ENCODE assay signal across 8 cellular contexts in the genomic region with DNA sequence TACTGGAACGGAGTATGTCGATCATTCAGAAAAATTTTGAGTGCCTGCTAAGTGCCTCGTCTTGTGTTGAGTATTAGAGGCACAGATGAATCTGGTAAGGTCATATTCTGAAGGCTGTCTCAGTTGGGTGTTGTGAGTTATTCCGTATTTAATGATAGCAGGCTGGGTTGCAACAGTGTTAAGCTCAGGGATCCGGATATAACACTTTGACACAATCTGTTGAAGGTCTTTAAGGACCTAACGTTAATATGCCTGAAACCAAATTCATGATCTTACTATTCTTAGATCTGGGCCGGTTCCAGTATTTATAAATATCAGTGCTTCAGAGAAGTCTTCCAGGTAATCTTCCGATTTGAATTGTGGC. TPM values are rescaled to one million over a fixed set of nuclear protein-coding genes. Genes with fewer than 3 reads are reported as not detected.
DNase-seq lines count a peak whose midpoint lies in the region; ATAC-seq, FAIRE-seq and TF ChIP-seq lines count a peak whose summit lies in the region.

No MANE protein-coding gene starts in this region.

- no peak overlapping the region for H3K14ac ChIP-seq in mesenchymal stem cell (ENCODE audit: low read length in 2 of 2)

- H2BK15ac ChIP-seq in mesenchymal stem cell (ENCODE audit: low read depth, poor library complexity, severe bottlenecking), result no peak overlapping the region

- peak overlapping the region; percentile 90 for H4K8ac ChIP-seq in mesenchymal stem cell (ENCODE audit: low read length)

- no peak for DNase-seq in heart left ventricle
- no peak for DNase-seq in left cardiac atrium
- DNase-seq in MCF 10A (ENCODE audit: unreplicated experiment), result no peak
- DNase-seq in mesenchymal stem cell, result no peak
- no peak for DNase-seq in uterus
- DNase-seq in NCI-H69 (lab: John Stamatoyannopoulos, UW), result no peak
- DNase-seq in D721Med (ENCODE audit: insufficient read length, low spot score), result no peak

- BruUV-seq in MCF 10A (replicated peaks; lab: Mats Ljungman, UMichigan), result no TSS peak

- TF ChIP-seq CTCF in heart left ventricle (IDR thresholded peaks at IDR 0.05), result peak in 1 of 12 donors; percentile 1
- no peak for TF ChIP-seq CTCF in MCF 10A (IDR thresholded peaks at IDR 0.05; ENCODE audit: unreplicated experiment)
- no peak for TF ChIP-seq CTCF in uterus (IDR thresholded peaks at IDR 0.05)
- no peak for TF ChIP-seq CTCF in D721Med (IDR thresholded peaks at IDR 0.05; ENCODE audit: insufficient read depth, missing control alignments)

- H3K79me1 ChIP-seq in mesenchymal stem cell (replicated peaks; ENCODE audit: low read length, poor library complexity, severe bottlenecking), result peaks cover 22% of the 10 kb centered on the region

- peak overlapping the region in 1 of 2 experiments; percentile 34 for H3K4ac ChIP-seq in mesenchymal stem cell (ENCODE audit: low read depth in 1 of 2, low read length in 2 of 2)

- H3K9ac ChIP-seq in mesenchymal stem cell (ENCODE audit: low read length), result peak overlapping the region; percentile 96

- H3K4me1 ChIP-seq in heart left ventricle, result peaks cover 0 to 31% (median 18%) of the 10 kb centered on the region in 12 donors
- H3K4me1 ChIP-seq in mesenchymal stem cell (ENCODE audit: control insufficient read depth, insufficient read depth, low read depth, low read length), result peaks cover 2% of the 10 kb centered on the region
- H3K4me1 ChIP-seq in uterus, result peaks cover 0 to 6% of the 10 kb centered on the region in 2 donors

- peak overlapping the region; percentile 67 for H2BK5ac ChIP-seq in mesenchymal stem cell (ENCODE audit: low read depth, low read length, poor library complexity, severe bottlenecking)

- POLR2A ChIA-PET in MCF 10A (lab: Yijun Ruan, JAX), result interaction anchor here (0.7 to 5.2 kb wide), 27 partner anchors 9 to 350 kb away, joined by 3 to 46 read pairs (median 6); a partner anchor contains a TSS

- peak overlapping the region; percentile 77 to 79 for H3K18ac ChIP-seq in mesenchymal stem cell (ENCODE audit: low read depth in 1 of 2, low read length in 2 of 2)

- no peak overlapping the region for H2BK12ac ChIP-seq in mesenchymal stem cell (ENCODE audit: low read length in 2 of 2)

- H3K4me2 ChIP-seq in mesenchymal stem cell (ENCODE audit: low read length, poor library complexity, severe bottlenecking), result peak overlapping the region; percentile 66

- FAIRE-seq in D721Med (lab: Jason Lieb, UNC), result no peak

- peak overlapping the region; percentile 100 for H3K4me3 Mint-ChIP-seq in MCF 10A (ENCODE audit: unreplicated experiment)

- WGBS in heart left ventricle, 4 donors, result 3 to 4% (median 3%) methylated on average over 8 of the region's 8 CpGs
- WGBS in mesenchymal stem cell, result 0% methylated on average over 5 of the region's 8 CpGs

- no peak overlapping the region for H2AK5ac ChIP-seq in mesenchymal stem cell (ENCODE audit: low read length, severe bottlenecking)

- peaks cover 7% of the 10 kb centered on the region for H3K4me1 Mint-ChIP-seq in MCF 10A (ENCODE audit: insufficient read depth, unreplicated experiment)

- peak overlapping the region; percentile 97 for H3K27ac Mint-ChIP-seq in MCF 10A (ENCODE audit: low read depth, unreplicated experiment)

- no peaks in the 10 kb centered on the region for H3K9me3 Mint-ChIP-seq in MCF 10A (ENCODE audit: unreplicated experiment)

- H3K23ac ChIP-seq in mesenchymal stem cell (ENCODE audit: low read length in 2 of 2), result peak overlapping the region in 1 of 2 experiments; percentile 79

- no peak overlapping the region for H4K91ac ChIP-seq in mesenchymal stem cell (ENCODE audit: low read length)

- H3K27me3 Mint-ChIP-seq in MCF 10A (ENCODE audit: insufficient read depth, unreplicated experiment), result no peaks in the 10 kb centered on the region

- TF ChIP-seq POLR2A in heart left ventricle (IDR thresholded peaks at IDR 0.05) (no peak), uterus (IDR thresholded peaks at IDR 0.05) (no peak)

- peaks cover 57% of the 10 kb centered on the region for H3K36me3 Mint-ChIP-seq in MCF 10A (ENCODE audit: insufficient read depth, unreplicated experiment)

- H3K9me3 ChIP-seq in heart left ventricle (no peaks in the 10 kb centered on the region), mesenchymal stem cell (ENCODE audit: control insufficient read depth, low read length) (no peaks in the 10 kb centered on the region), uterus (no peaks in the 10 kb centered on the region)

- peak overlapping the region; percentile 64 to 96 (median 88) for H3K4me3 ChIP-seq in heart left ventricle
- H3K4me3 ChIP-seq in mesenchymal stem cell (ENCODE audit: insufficient read depth in 1 of 2, low read depth in 1 of 2, low read length in 2 of 2), result peak overlapping the region; percentile 77 to 92
- H3K4me3 ChIP-seq in uterus, result peak overlapping the region; percentile 87 to 91

- no peaks in the 10 kb centered on the region for H3K27me3 ChIP-seq in heart left ventricle
- no peaks in the 10 kb centered on the region for H3K27me3 ChIP-seq in mesenchymal stem cell (ENCODE audit: control insufficient read depth in 1 of 2, insufficient read depth in 1 of 2, low read length in 2 of 2)
- no peaks in the 10 kb centered on the region for H3K27me3 ChIP-seq in uterus

- H3K27ac ChIP-seq in heart left ventricle, result peak overlapping the region; percentile 65 to 94 (median 85)
- peak overlapping the region; percentile 85 for H3K27ac ChIP-seq in mesenchymal stem cell (ENCODE audit: low read length, poor library complexity, severe bottlenecking)
- H3K27ac ChIP-seq in uterus, result peak overlapping the region; percentile 90 to 91

- CTCF ChIA-PET in MCF 10A (lab: Yijun Ruan, JAX), result interaction anchor here (0.6 to 1.5 kb wide), 9 partner anchors 9 to 347 kb away, joined by 3 to 4 read pairs (median 3); no protein-coding TSS in a partner anchor

- H2BK120ac ChIP-seq in mesenchymal stem cell (ENCODE audit: low read depth, low read length), result no peak overlapping the region

- peak overlapping the region; percentile 66 for H2AFZ ChIP-seq in mesenchymal stem cell (ENCODE audit: low read depth, low read length)

- intact Hi-C loops in heart left ventricle (cut with DNase I) (loop anchor here in 5 of 10 donors (2.0 to 10.0 kb wide), 4 partner anchors 38 to 280 kb away; a partner anchor contains a TSS), left cardiac atrium (cut with DNase I) (no loop called here), MCF 10A (cut with micrococcal nuclease) (loop anchor here (1.0 to 5.0 kb wide), 5 partner anchors 38 to 281 kb away; a partner anchor contains a TSS), uterus (cut with DNase I; ENCODE audit: low total_unique reads) (no loop called here)

- ATAC-seq in heart left ventricle (peak in 2 of 4 donors; percentile 2), left cardiac atrium (no peak), GM21529 (IDR thresholded peaks at IDR 0.05; ENCODE audit: unreplicated experiment) (no peak)

- peaks cover 0 to 43% (median 31%) of the 10 kb centered on the region in 9 donors for H3K36me3 ChIP-seq in heart left ventricle
- peaks cover 11 to 35% of the 10 kb centered on the region in 2 experiments for H3K36me3 ChIP-seq in mesenchymal stem cell (ENCODE audit: control insufficient read depth in 1 of 2, insufficient read depth in 2 of 2, low read depth in 1 of 2, low read length in 2 of 2)
- no peaks in the 10 kb centered on the region for H3K36me3 ChIP-seq in uterus

RNA-seq across cellular contexts. Expression of a gene that starts 0.6 kb away (rescaled TPM):
- total RNA-seq in heart left ventricle (10 to 100 TPM in 8 of 9 donors, 1 to 10 TPM in 1; 6.6 to 24.7 (median 16.6) TPM), left cardiac atrium (10 to 100 TPM; 23.1 to 26.1 TPM), MCF 10A (2022) (63.8 TPM in 2 replicates), uterus (10 to 100 TPM in 3 of 4 donors, 1 to 10 TPM in 1; 4.6 to 58.2 (median 30.7) TPM)
- 10 to 100 TPM in 1 of 2 donors, 1 to 10 TPM in 1; 6.2 to 16.0 TPM for polyA plus RNA-seq in heart left ventricle
- 22.8 TPM for polyA plus RNA-seq in mesenchymal stem cell (2013, experiment 1 of 2)
- 21.8 TPM for polyA plus RNA-seq in mesenchymal stem cell (2013, experiment 2 of 2)

RNA-seq across cellular contexts. Expression of a gene that starts 0.7 kb away (rescaled TPM):
- 1 to 10 TPM in 1 of 9 donors, under 1 TPM in 5, not detected in 3; 0.09 to 1.4 (median 0.16) TPM for total RNA-seq in heart left ventricle
- under 1 TPM in 1 of 2 donors, not detected in 1; 0.35 TPM for polyA plus RNA-seq in heart left ventricle
- under 1 TPM; 0.52 to 0.94 TPM for total RNA-seq in left cardiac atrium
- 1.8 and 2.7 TPM in 2 replicates for total RNA-seq in MCF 10A (2022)
- 1.3 TPM for polyA plus RNA-seq in mesenchymal stem cell (2013, experiment 1 of 2)
- 1.5 TPM for polyA plus RNA-seq in mesenchymal stem cell (2013, experiment 2 of 2)
- total RNA-seq in uterus, result 1 to 10 TPM in 1 of 4 donors, under 1 TPM in 2, not detected in 1; 0.26 to 4.6 (median 0.76) TPM

RNA-seq across cellular contexts. Expression of a gene that starts 39.0 kb away (rescaled TPM):
- total RNA-seq in heart left ventricle (10 to 100 TPM; 12.8 to 25.2 (median 16.7) TPM), left cardiac atrium (10 to 100 TPM; 16.3 to 18.5 TPM), MCF 10A (2022) (28.4 and 29.5 TPM in 2 replicates), uterus (10 to 100 TPM in 3 of 4 donors, 1 to 10 TPM in 1; 9.5 to 39.4 (median 19.5) TPM)
- polyA plus RNA-seq in heart left ventricle, result 10 to 100 TPM; 12.3 to 25.9 TPM
- 16.4 TPM for polyA plus RNA-seq in mesenchymal stem cell (2013, experiment 1 of 2)
- polyA plus RNA-seq in mesenchymal stem cell (2013, experiment 2 of 2), result 15.3 TPM
